ENCODE assay signal across 18 cellular contexts in genomic region chr7:98314469-98314868, GRCh38. TPM values are rescaled to one million over a fixed set of nuclear protein-coding genes. Genes with fewer than 3 reads are reported as not detected.
DNase-seq lines count a peak whose midpoint lies in the region; ATAC-seq and TF ChIP-seq lines count a peak whose summit lies in the region.
"Had no signal": no experiment of that assay in that cellular context is flagged by ENCODE, and none has a peak within 500 bp of the region (broad histone marks: within the 10 kb centered on the region; RNA-seq: fewer than 3 reads in every experiment).

No MANE protein-coding gene starts in this region.

- no peaks in the 10 kb centered on the region for H3K4me1 Mint-ChIP-seq in stimulated activated effector memory CD8-positive, alpha-beta T cell treated with anti-CD3 and anti-CD28 coated beads, Interleukin-12 subunit alpha, Interleukin-12 subunit beta, amount 100 ng/mL, for 72 hours

- H3K4me3 ChIP-seq in BLaER1 (no peak overlapping the region), right atrium auricular region (no peak overlapping the region)
- H3K4me3 ChIP-seq: body of pancreas, SJSA1, upper lobe of left lung had no signal

- no peaks in the 10 kb centered on the region for H3K27me3 ChIP-seq in BLaER1
- no peaks in the 10 kb centered on the region for H3K27me3 ChIP-seq in right atrium auricular region
- H3K27me3 ChIP-seq: body of pancreas, SJSA1, upper lobe of left lung had no signal

- H4K20me1 ChIP-seq in BLaER1, result no peaks in the 10 kb centered on the region

- H3K36me3 ChIP-seq in BLaER1 (peaks cover 16% of the 10 kb centered on the region; the same call in 1 of the 2 replicates), right atrium auricular region (no peaks in the 10 kb centered on the region)

- H3K27ac ChIP-seq in BLaER1, result peak overlapping the region; percentile 88
- no peak overlapping the region for H3K27ac ChIP-seq in right atrium auricular region
- H3K27ac ChIP-seq: body of pancreas, HL-60, SJSA1, upper lobe of left lung had no signal

- peak overlapping the region; percentile 65; the same call in 1 of the 2 replicates for H3K9ac ChIP-seq in BLaER1

- H3K4me3 Mint-ChIP-seq in stimulated activated effector memory CD8-positive, alpha-beta T cell treated with anti-CD3 and anti-CD28 coated beads, Interleukin-12 subunit alpha, Interleukin-12 subunit beta, amount 100 ng/mL, for 72 hours, result no peak overlapping the region
- H3K4me3 Mint-ChIP-seq: activated T-cell treated with anti-CD3 and anti-CD28 coated beads, Interleukin-2, amount 50 U/mL, for 24 hours had no signal

- peaks cover 12% of the 10 kb centered on the region for H3K9me3 ChIP-seq in BLaER1
- no peaks in the 10 kb centered on the region for H3K9me3 ChIP-seq in right atrium auricular region
- H3K9me3 ChIP-seq: body of pancreas, SJSA1, upper lobe of left lung had no signal

- H3K27ac Mint-ChIP-seq in stimulated activated effector memory CD8-positive, alpha-beta T cell treated with anti-CD3 and anti-CD28 coated beads, Interleukin-12 subunit alpha, Interleukin-12 subunit beta, amount 100 ng/mL, for 72 hours, result no peak overlapping the region
- H3K27ac Mint-ChIP-seq: activated T-cell treated with anti-CD3 and anti-CD28 coated beads, Interleukin-2, amount 50 U/mL, for 24 hours had no signal

- H3K4me2 ChIP-seq in BLaER1, result peak overlapping the region; percentile 79

- peak; percentile 26 for DNase-seq in dermis blood vessel endothelial cell
- no peak for DNase-seq in putamen (ENCODE audit: low spot score)
- DNase-seq in sciatic nerve (ENCODE audit: low spot score), result no peak
- no peak for DNase-seq in stimulated activated effector memory CD8-positive, alpha-beta T cell treated with anti-CD3 and anti-CD28 coated beads, Interleukin-12 subunit alpha, Interleukin-12 subunit beta, amount 100 ng/mL, for 72 hours (ENCODE audit: low spot score in 2 of 2)
- no peak for DNase-seq in right atrium auricular region (ENCODE audit: low spot score)
- DNase-seq: ACHN; activated T-cell treated with anti-CD3 and anti-CD28 coated beads, Interleukin-2, amount 50 U/mL, for 24 hours; body of pancreas; DMS153; H7; NCI-H1105; NCI-H774 had no signal

- intact Hi-C loops in sciatic nerve (cut with DNase I), result no loop called here

- peaks cover 65% of the 10 kb centered on the region for H3K4me1 ChIP-seq in BLaER1
- no peaks in the 10 kb centered on the region for H3K4me1 ChIP-seq in right atrium auricular region
- H3K4me1 ChIP-seq: body of pancreas, SJSA1, upper lobe of left lung had no signal

- H3K36me3 Mint-ChIP-seq in stimulated activated effector memory CD8-positive, alpha-beta T cell treated with anti-CD3 and anti-CD28 coated beads, Interleukin-12 subunit alpha, Interleukin-12 subunit beta, amount 100 ng/mL, for 72 hours, result no peaks in the 10 kb centered on the region

- TF ChIP-seq CTCF in right atrium auricular region (IDR thresholded peaks at IDR 0.05), result no peak

- ATAC-seq in GM21528 (IDR thresholded peaks at IDR 0.05; ENCODE audit: low FRiP score, unreplicated experiment) (peak; percentile 45), HG03520 (IDR thresholded peaks at IDR 0.05; ENCODE audit: unreplicated experiment) (peak; percentile 41), sciatic nerve (no peak)
- no peak for ATAC-seq in stimulated activated effector memory CD8-positive, alpha-beta T cell treated with anti-CD3 and anti-CD28 coated beads, Interleukin-12 subunit alpha, Interleukin-12 subunit beta, amount 100 ng/mL, for 72 hours
- ATAC-seq: body of pancreas had no signal

- no peaks in the 10 kb centered on the region for H3K9me3 Mint-ChIP-seq in stimulated activated effector memory CD8-positive, alpha-beta T cell treated with anti-CD3 and anti-CD28 coated beads, Interleukin-12 subunit alpha, Interleukin-12 subunit beta, amount 100 ng/mL, for 72 hours
- H3K9me3 Mint-ChIP-seq: activated T-cell treated with anti-CD3 and anti-CD28 coated beads, Interleukin-2, amount 50 U/mL, for 24 hours had no signal

RNA-seq across cellular contexts. Expression of gene BRI3, which starts 33.0 kb away (rescaled TPM):
- total RNA-seq in dermis blood vessel endothelial cell (36.1 and 39.7 TPM in 2 replicates), sciatic nerve (132 TPM), right atrium auricular region (10 to 100 TPM; 55.6 to 61.1 TPM)

Comparison
In these comparisons a context has a peak if more than half of its experiments do, and no peak if none do; other contexts are left out.
1. ATAC-seq: peak in GM21528 (single experiment) and HG03520 (single experiment); none in sciatic nerve (single experiment) and stimulated activated effector memory CD8-positive, alpha-beta T cell treated with anti-CD3 and anti-CD28 coated beads, Interleukin-12 subunit alpha, Interleukin-12 subunit beta, amount 100 ng/mL, for 72 hours (single experiment).